25 cellular contexts compared by ENCODE assay signal in genomic region chr18:62825382-62825781, GRCh38.
DNase-seq lines count a peak whose midpoint lies in the region; ATAC-seq, FAIRE-seq and TF ChIP-seq lines count a peak whose summit lies in the region.
"Had no signal": no experiment of that assay in that cellular context is flagged by ENCODE, and none has a peak within 500 bp of the region (broad histone marks: within the 10 kb centered on the region; RNA-seq: fewer than 3 reads in every experiment).

No MANE protein-coding gene starts in this region.

- H3K9me3 ChIP-seq in small intestine (ENCODE audit: control insufficient read depth, low read depth) (no peaks in the 10 kb centered on the region), uterus (no peaks in the 10 kb centered on the region)
- H3K9me3 ChIP-seq: A549, BE2C had no signal

- FAIRE-seq in small intestine (lab: Jason Lieb, UNC) = no peak
- no peak for FAIRE-seq in frontal cortex (lab: Jason Lieb, UNC)
- FAIRE-seq: A549, GM12891, GM18507 had no signal

- ATAC-seq in left colon = peak; percentile 77
- ATAC-seq: A549, GM23338, HCT116 had no signal

- H3K4me3 ChIP-seq in small intestine (ENCODE audit: low read depth in 1 of 2, low read length in 2 of 2) (no peak overlapping the region), uterus (no peak overlapping the region)
- H3K4me3 ChIP-seq: A549; BLaER1 treated with 17β-estradiol and CSF1 and Interleukin-3, amounts not matched to agents 10 nM and 100 nM; GM23338 had no signal

- 34 to 74% (median 54%) methylated on average over 1 of the region's 1 CpG for WGBS in small intestine, 3 donors

- peaks cover 0 to 7% of the 10 kb centered on the region in 2 donors for H3K4me1 ChIP-seq in small intestine (ENCODE audit: control insufficient read depth in 2 of 2, insufficient read depth in 1 of 2, low read depth in 1 of 2, low read length in 1 of 2)
- H3K4me1 ChIP-seq in uterus = no peaks in the 10 kb centered on the region
- H3K4me1 ChIP-seq: BE2C had no signal

- H3K27me3 ChIP-seq in small intestine (ENCODE audit: control insufficient read depth in 2 of 2, insufficient read depth in 2 of 2, low read length in 2 of 2) (no peaks in the 10 kb centered on the region), uterus (no peaks in the 10 kb centered on the region)
- H3K27me3 ChIP-seq: BE2C; BLaER1 treated with 17β-estradiol and CSF1 and Interleukin-3, amounts not matched to agents 10 nM and 100 nM had no signal

- DNase-seq in NCI-H146 (lab: John Stamatoyannopoulos, UW) (peak; percentile 13), NCI-H146 treated with DMSO at 0.1 percent for 48 hours (lab: John Stamatoyannopoulos, UW; ENCODE audit: unreplicated experiment) (no peak), NCI-H69 (lab: John Stamatoyannopoulos, UW) (peak; percentile 73), left colon (no peak), small intestine (peak; percentile 21), uterus (no peak), frontal cortex (ENCODE audit: low spot score in 2 of 2) (no peak)
- DNase-seq in activated naive CD4-positive, alpha-beta T cell (lab: John Stamatoyannopoulos, UW) = no peak
- DNase-seq: ACHN; AML-193; BE2C; CD4-positive, alpha-beta T cell; CD8-positive, alpha-beta memory T cell; DMS 273 treated with DMSO at 0.1 percent for 48 hours; DMS79; EL; GF-D8; H9 had no signal

- intact Hi-C loops in left colon (cut with DNase I, micrococcal nuclease) (no loop called here), uterus (cut with DNase I; ENCODE audit: low total_unique reads) (no loop called here)

- H3K27ac ChIP-seq in small intestine (ENCODE audit: low read depth in 1 of 2, low read length in 1 of 2) (no peak overlapping the region), uterus (no peak overlapping the region)
- H3K27ac ChIP-seq: 22Rv1; A549; BLaER1 treated with 17β-estradiol and CSF1 and Interleukin-3, amounts not matched to agents 10 nM and 100 nM had no signal

- TF ChIP-seq CTCF in uterus (IDR thresholded peaks at IDR 0.05) = no peak

- peaks cover 0 to 3% of the 10 kb centered on the region in 2 donors for H3K36me3 ChIP-seq in small intestine (ENCODE audit: control insufficient read depth in 2 of 2, insufficient read depth in 2 of 2, low read length in 2 of 2)
- H3K36me3 ChIP-seq in uterus = no peaks in the 10 kb centered on the region
- H3K36me3 ChIP-seq: BE2C had no signal

- TF ChIP-seq POLR2A in uterus (IDR thresholded peaks at IDR 0.05) = no peak

Comparison
In these comparisons a context has a peak if more than half of its experiments do, and no peak if none do; other contexts are left out.
1. DNase-seq: peak in NCI-H146 (single experiment), NCI-H69 (single experiment) and small intestine (single experiment); none in NCI-H146 treated with DMSO at 0.1 percent for 48 hours (single experiment), left colon (0 of 2), activated naive CD4-positive, alpha-beta T cell (0 of 4), uterus (0 of 2) and frontal cortex (0 of 2).